1 cellular context compared by ENCODE assay signal in genomic region chr1:26723013-26723991, GRCh38.
TF ChIP-seq lines count a peak whose summit lies in the region.

No MANE protein-coding gene starts in this region.

TF ChIP-seq in HepG2, 621 proteins besides CTCF, POLR2A, EP300 and RAD21 (continued from another document and continues in another):
- peak; percentile 38; the same call in 1 of the 2 replicates for TF ChIP-seq ZFP91 (CRISPR knock-in tag; IDR thresholded peaks at IDR 0.05; ENCODE audit: borderline replicate concordance)
- TF ChIP-seq ZNF773 (CRISPR knock-in tag; IDR thresholded peaks at IDR 0.05; ENCODE audit: borderline replicate concordance) = no peak
- no peak for TF ChIP-seq ZSCAN9 (CRISPR knock-in tag; IDR thresholded peaks at IDR 0.05; ENCODE audit: borderline replicate concordance)
- no peak for TF ChIP-seq PAF1 (CRISPR knock-in tag; IDR thresholded peaks at IDR 0.05)
- TF ChIP-seq GTF2F1 (IDR thresholded peaks at IDR 0.05; ENCODE audit: low read length) = no peak
- peak; percentile 84 for TF ChIP-seq PRDM15 (CRISPR knock-in tag; IDR thresholded peaks at IDR 0.05)
- TF ChIP-seq HNRNPL (IDR thresholded peaks at IDR 0.05; ENCODE audit: low read depth, low read length) = no peak
- TF ChIP-seq ZNF580 (CRISPR knock-in tag; IDR thresholded peaks at IDR 0.05; ENCODE audit: borderline replicate concordance, low read depth) = no peak
- TF ChIP-seq NFRKB (IDR thresholded peaks at IDR 0.05) = no peak
- TF ChIP-seq ZMYM3 (CRISPR knock-in tag; IDR thresholded peaks at IDR 0.05) = no peak
- TF ChIP-seq HOXA7 (CRISPR knock-in tag; IDR thresholded peaks at IDR 0.05) = no peak
- no peak for TF ChIP-seq KLF13 (CRISPR knock-in tag; IDR thresholded peaks at IDR 0.05)
- peak; percentile 88 for TF ChIP-seq MAX (IDR thresholded peaks at IDR 0.05)
- TF ChIP-seq ZNF790 (CRISPR knock-in tag; IDR thresholded peaks at IDR 0.05; ENCODE audit: borderline replicate concordance) = no peak
- no peak for TF ChIP-seq ZNF282 (IDR thresholded peaks at IDR 0.05; ENCODE audit: partially characterized antibody)
- TF ChIP-seq SOX13 (IDR thresholded peaks at IDR 0.05) = no peak
- no peak; a peak in 1 of 4 replicates for TF ChIP-seq SOX13 (CRISPR knock-in tag; conservative IDR thresholded peaks at IDR 0.05 in 1 of 2, IDR thresholded peaks at IDR 0.05 in 1 of 2)
- no peak for TF ChIP-seq HNRNPLL (IDR thresholded peaks at IDR 0.05; ENCODE audit: low read depth, low read length, poor library complexity, severe bottlenecking)
- no peak for TF ChIP-seq ZFP36 (IDR thresholded peaks at IDR 0.05; ENCODE audit: borderline replicate concordance, low read depth, low read length, partially characterized antibody)
- no peak for TF ChIP-seq XBP1 (CRISPR knock-in tag; IDR thresholded peaks at IDR 0.05)
- TF ChIP-seq GZF1 (CRISPR knock-in tag; IDR thresholded peaks at IDR 0.05) = no peak
- 0 out of 2 replicates have a peak, but pooled peaks have one; percentile 24 for TF ChIP-seq PITX1 (CRISPR knock-in tag; IDR thresholded peaks at IDR 0.05)
- TF ChIP-seq ZNF407 (CRISPR knock-in tag; IDR thresholded peaks at IDR 0.05; ENCODE audit: not compliant biosample characterization) = no peak
- TF ChIP-seq GLMP (CRISPR knock-in tag; IDR thresholded peaks at IDR 0.05; ENCODE audit: borderline replicate concordance) = no peak
- no peak for TF ChIP-seq CHD2 (IDR thresholded peaks at IDR 0.05; ENCODE audit: low read depth, low read length)
- no peak for TF ChIP-seq PCBP2 (optimal IDR thresholded peaks at IDR 0.05; ENCODE audit: low read depth, low read length, poor library complexity, severe bottlenecking)
- 0 out of 2 replicates have a peak, but pooled peaks have one; percentile 27 for TF ChIP-seq SALL2 (CRISPR knock-in tag; IDR thresholded peaks at IDR 0.05)
- TF ChIP-seq ZNF20 (CRISPR knock-in tag; IDR thresholded peaks at IDR 0.05) = no peak
- no peak for TF ChIP-seq CERS6 (CRISPR knock-in tag; IDR thresholded peaks at IDR 0.05)
- no peak for TF ChIP-seq SIX1 (CRISPR knock-in tag; IDR thresholded peaks at IDR 0.05; ENCODE audit: borderline replicate concordance)
- no peak for TF ChIP-seq ZNF18 (CRISPR knock-in tag; IDR thresholded peaks at IDR 0.05; ENCODE audit: insufficient replicate concordance)
- TF ChIP-seq ISX (CRISPR knock-in tag; conservative IDR thresholded peaks at IDR 0.05) = no peak
- no peak for TF ChIP-seq ZNF615 (CRISPR knock-in tag; IDR thresholded peaks at IDR 0.05; ENCODE audit: borderline replicate concordance)
- TF ChIP-seq ZNF766 (CRISPR knock-in tag; IDR thresholded peaks at IDR 0.05; ENCODE audit: borderline replicate concordance) = peak; percentile 38; the same call in 1 of the 2 replicates
- no peak for TF ChIP-seq ETV6 (CRISPR knock-in tag; conservative IDR thresholded peaks at IDR 0.05)
- no peak for TF ChIP-seq ZNF772 (CRISPR knock-in tag; IDR thresholded peaks at IDR 0.05)
- TF ChIP-seq MIXL1 (CRISPR knock-in tag; IDR thresholded peaks at IDR 0.05) = no peak
- TF ChIP-seq MZF1 (CRISPR knock-in tag; IDR thresholded peaks at IDR 0.05; ENCODE audit: borderline replicate concordance) = no peak
- no peak for TF ChIP-seq POLR2AphosphoS5 (IDR thresholded peaks at IDR 0.05; ENCODE audit: low read depth, low read length)
- TF ChIP-seq TEAD3 (CRISPR knock-in tag; optimal IDR thresholded peaks at IDR 0.05; ENCODE audit: borderline replicate concordance) = peak; percentile 36
- TF ChIP-seq REPIN1 (CRISPR knock-in tag; IDR thresholded peaks at IDR 0.05; ENCODE audit: borderline replicate concordance, low read depth) = no peak
- no peak for TF ChIP-seq RXRA (CRISPR knock-in tag; IDR thresholded peaks at IDR 0.05)
- no peak for TF ChIP-seq HMGA1 (CRISPR knock-in tag; conservative IDR thresholded peaks at IDR 0.05)
- no peak for TF ChIP-seq ZNF296 (CRISPR knock-in tag; conservative IDR thresholded peaks at IDR 0.05)
- no peak for TF ChIP-seq ZNF891 (CRISPR knock-in tag; IDR thresholded peaks at IDR 0.05)
- TF ChIP-seq SNRNP70 (IDR thresholded peaks at IDR 0.05; ENCODE audit: low read depth, low read length) = no peak
- TF ChIP-seq MAFF (IDR thresholded peaks at IDR 0.05; ENCODE audit: low read depth, low read length) = no peak
- TF ChIP-seq STAT5B (CRISPR knock-in tag; IDR thresholded peaks at IDR 0.05) = no peak
- no peak for TF ChIP-seq ZBTB7A (CRISPR knock-in tag; IDR thresholded peaks at IDR 0.05)
- TF ChIP-seq MTA1 (CRISPR knock-in tag; IDR thresholded peaks at IDR 0.05; ENCODE audit: borderline replicate concordance) = no peak
- no peak for TF ChIP-seq ZNF652 (CRISPR knock-in tag; IDR thresholded peaks at IDR 0.05; ENCODE audit: borderline replicate concordance, low read depth)
